In the genomic region with DNA sequence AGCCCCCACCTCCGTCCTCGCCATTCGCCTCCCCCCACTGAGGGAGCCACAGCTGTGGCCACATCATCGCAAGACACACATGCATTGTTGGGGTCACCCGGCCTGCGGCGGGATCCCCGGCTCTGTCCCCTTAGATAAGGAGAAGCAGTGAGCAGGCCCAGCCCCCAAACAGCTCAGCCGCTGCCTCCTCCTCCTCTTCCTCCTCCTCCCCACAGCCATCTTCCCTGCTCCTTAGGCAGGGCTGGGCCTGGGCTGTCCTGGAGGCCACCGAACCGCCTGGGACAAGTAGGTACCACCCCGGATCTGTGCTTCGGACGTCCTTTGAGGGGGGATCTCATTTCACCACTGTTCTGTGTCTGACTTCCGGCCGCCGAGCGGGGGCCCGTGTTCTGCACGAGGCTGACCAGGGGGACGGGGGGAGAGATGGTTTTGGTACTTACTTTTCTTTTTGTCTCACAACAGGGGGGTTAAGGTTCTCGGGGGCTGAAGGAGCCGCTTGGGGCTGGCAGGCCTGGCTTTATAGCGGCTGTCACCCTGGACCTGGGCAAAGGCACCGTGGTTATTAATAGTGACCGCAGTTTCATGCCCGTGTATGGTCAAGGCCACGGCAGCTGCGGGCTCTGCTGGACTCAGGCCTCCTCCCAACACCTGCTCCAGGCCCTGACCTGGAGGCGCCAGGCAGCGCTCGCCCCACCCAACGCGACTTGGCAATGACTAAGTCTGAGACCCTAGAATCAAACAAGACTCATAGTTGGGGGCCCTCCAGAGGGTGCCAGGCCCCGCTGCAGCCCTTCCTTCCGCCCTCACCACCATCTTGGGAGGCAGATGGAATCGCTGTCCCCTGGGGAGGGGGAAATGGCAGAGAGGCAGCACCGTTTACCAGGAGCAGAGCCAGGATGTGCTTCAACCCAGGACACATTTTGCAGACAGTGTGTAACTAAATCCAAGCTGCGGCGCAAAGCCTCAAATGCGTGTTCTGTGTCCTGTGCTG, we compare ENCODE assay signal across 10 cellular contexts. TPM values are rescaled to one million over a fixed set of nuclear protein-coding genes. Genes with fewer than 3 reads are reported as not detected.
DNase-seq lines count a peak whose midpoint lies in the region; ATAC-seq, FAIRE-seq and TF ChIP-seq lines count a peak whose summit lies in the region.
"Had no signal": no experiment of that assay in that cellular context is flagged by ENCODE, and none has a peak within 500 bp of the region (broad histone marks: within the 10 kb centered on the region; RNA-seq: fewer than 3 reads in every experiment).

No MANE protein-coding gene starts in this region.

- H3K4me3 Mint-ChIP-seq in T-cell (peak overlapping the region; percentile 34 to 81 (median 70)), glutamatergic neuron (ENCODE audit: unreplicated experiment) (peak overlapping the region; percentile 34), osteocyte (ENCODE audit: unreplicated experiment) (no peak overlapping the region)

- intact Hi-C loops in posterior vena cava (cut with DNase I): no loop called here

- DNase-seq in T-cell: peak in 3 of 34 experiments; percentile 3 to 20 (median 10)
- peak; percentile 70 for DNase-seq in glutamatergic neuron
- no peak for DNase-seq in osteocyte (ENCODE audit: extremely low spot score, unreplicated experiment)
- DNase-seq in posterior vena cava (ENCODE audit: low spot score): no peak
- no peak for DNase-seq in OCI-M2 (lab: John Stamatoyannopoulos, UW; ENCODE audit: unreplicated experiment)

- H3K27ac ChIP-seq in rectal smooth muscle tissue (ENCODE audit: low read depth, low read length): peak overlapping the region; percentile 95

- H3K36me3 Mint-ChIP-seq in T-cell: no peaks in the 10 kb centered on the region
- H3K36me3 Mint-ChIP-seq in glutamatergic neuron (ENCODE audit: unreplicated experiment): no peaks in the 10 kb centered on the region
- H3K36me3 Mint-ChIP-seq in osteocyte (ENCODE audit: unreplicated experiment): peaks cover 5% of the 10 kb centered on the region

- peaks cover 5% of the 10 kb centered on the region for H3K36me3 ChIP-seq in rectal smooth muscle tissue (ENCODE audit: control insufficient read depth, insufficient read depth, low read length)

- H3K4me3 ChIP-seq in rectal smooth muscle tissue (ENCODE audit: low read length): peak overlapping the region; percentile 33

- H3K27ac Mint-ChIP-seq in T-cell (peak overlapping the region in 1 of 2 donors; percentile 90), glutamatergic neuron (ENCODE audit: unreplicated experiment) (peak overlapping the region; percentile 92), osteocyte (ENCODE audit: unreplicated experiment) (no peak overlapping the region)

- peak in 3 of 4 experiments; percentile 32 to 64 (median 42) for ATAC-seq in T-cell (replicated peaks in 1 of 4)
- no peak for ATAC-seq in HG03280 (IDR thresholded peaks at IDR 0.05; ENCODE audit: unreplicated experiment)

- H3K27me3 Mint-ChIP-seq in T-cell (peaks cover 0 to 9% of the 10 kb centered on the region in 2 donors), glutamatergic neuron (ENCODE audit: unreplicated experiment) (peaks cover 10% of the 10 kb centered on the region), osteocyte (ENCODE audit: unreplicated experiment) (no peaks in the 10 kb centered on the region)

- no peak overlapping the region for H3K9ac ChIP-seq in rectal smooth muscle tissue (ENCODE audit: low read length)

- FAIRE-seq in G401.6 (lab: Jason Lieb, UNC): peak; percentile 64
- FAIRE-seq: D721Med had no signal

- no peaks in the 10 kb centered on the region for H3K27me3 ChIP-seq in rectal smooth muscle tissue (ENCODE audit: control insufficient read depth, insufficient read depth, low read length)

- H3K4me1 ChIP-seq in rectal smooth muscle tissue (ENCODE audit: control insufficient read depth, insufficient read depth, low read length): peaks cover 14% of the 10 kb centered on the region

- H3K4me1 Mint-ChIP-seq in T-cell (peaks cover 5 to 10% (median 9%) of the 10 kb centered on the region in 3 donors), glutamatergic neuron (ENCODE audit: low read depth, unreplicated experiment) (peaks cover 15% of the 10 kb centered on the region), osteocyte (ENCODE audit: unreplicated experiment) (peaks cover 13% of the 10 kb centered on the region)

- TF ChIP-seq CTCF in glutamatergic neuron (IDR thresholded peaks at IDR 0.05; ENCODE audit: partially characterized antibody, unreplicated experiment) (no peak), osteocyte (IDR thresholded peaks at IDR 0.05) (no peak)

- H3K9me3 Mint-ChIP-seq in T-cell (no peaks in the 10 kb centered on the region), glutamatergic neuron (ENCODE audit: unreplicated experiment) (peaks cover 7% of the 10 kb centered on the region), osteocyte (ENCODE audit: unreplicated experiment) (no peaks in the 10 kb centered on the region)

- CTCF ChIA-PET in T-cell (lab: Charles Lee): no interaction called here

- POLR2A ChIA-PET in T-cell (lab: Charles Lee): interaction anchor here in 1 of 2 donors (0.6 kb wide), 1 partner anchor 50 kb away, joined by 7 read pairs; no protein-coding TSS in a partner anchor

RNA-seq across cellular contexts. Expression of gene NMRK2, which starts 18.3 kb away (rescaled TPM):
- not detected for total RNA-seq in T-cell
- 4.0 TPM for total RNA-seq in glutamatergic neuron (ENCODE audit: unreplicated experiment)
- not detected in 2 replicates for total RNA-seq in osteocyte
- 1 to 10 TPM in 1 of 2 donors, under 1 TPM in 1; 0.51 to 2.3 TPM for total RNA-seq in posterior vena cava
- total RNA-seq: NCI-H460 had no signal

RNA-seq across cellular contexts. Expression of gene DAPK3, which starts 19.7 kb away (rescaled TPM):
- total RNA-seq in T-cell (10 to 100 TPM; 30.3 to 51.2 (median 44.9) TPM), glutamatergic neuron (ENCODE audit: unreplicated experiment) (221 TPM), osteocyte (92.9 and 94.7 TPM in 2 replicates), posterior vena cava (10 to 100 TPM; 64.5 to 94.9 TPM)

RNA-seq across cellular contexts. Expression of gene EEF2, which starts 34.1 kb away (rescaled TPM):
- 1,000 to 10,000 TPM; 2,379 to 2,775 (median 2,439) TPM for total RNA-seq in T-cell
- 2,255 TPM for total RNA-seq in glutamatergic neuron (ENCODE audit: unreplicated experiment)
- total RNA-seq in osteocyte: 3,162 and 3,203 TPM in 2 replicates
- total RNA-seq in posterior vena cava: 1,000 to 10,000 TPM; 1,536 to 1,555 TPM

RNA-seq across cellular contexts. Expression of gene PIAS4, which starts 56.4 kb away (rescaled TPM):
- total RNA-seq in T-cell (10 to 100 TPM; 21.8 to 42.6 (median 31.4) TPM), glutamatergic neuron (ENCODE audit: unreplicated experiment) (95.8 TPM), osteocyte (28.8 and 29.4 TPM in 2 replicates), posterior vena cava (10 to 100 TPM; 14.4 to 16.1 TPM)
